Comparison of ENCODE assay signal across 24 cellular contexts in genomic region chr5:144114571-144114970, GRCh38. TPM values are rescaled to one million over a fixed set of nuclear protein-coding genes. Genes with fewer than 3 reads are reported as not detected.
"Had no signal": no experiment of that assay in that cellular context is flagged by ENCODE, and none has a peak within 500 bp of the region (broad histone marks: within the 10 kb centered on the region; RNA-seq: fewer than 3 reads in every experiment).

No MANE protein-coding gene starts in this region.

- H3K9me3 ChIP-seq: colonic mucosa, esophagus muscularis mucosa, esophagus squamous epithelium, gastrocnemius medialis, gastroesophageal sphincter had no signal

- H3K27ac ChIP-seq: colonic mucosa, coronary artery, dorsolateral prefrontal cortex, epithelial cell of prostate, esophagus muscularis mucosa, esophagus squamous epithelium, foreskin keratinocyte, gastrocnemius medialis, gastroesophageal sphincter, heart left ventricle, heart right ventricle had no signal

- H3K4me3 ChIP-seq: colonic mucosa, coronary artery, dorsolateral prefrontal cortex, esophagus muscularis mucosa, esophagus squamous epithelium, gastrocnemius medialis, gastroesophageal sphincter, heart left ventricle, heart right ventricle had no signal

- DNase-seq: colonic mucosa; cortex of kidney; dermis blood vessel endothelial cell; dorsolateral prefrontal cortex; effector CD4-positive, alpha-beta T cell; effector CD8-positive, alpha-beta T cell; effector memory CD4-positive, alpha-beta T cell; effector memory CD8-positive, alpha-beta T cell; endodermal cell; erythroblast; esophagus squamous epithelium; foreskin fibroblast; foreskin keratinocyte; foreskin melanocyte; gastrocnemius medialis; glutamatergic neuron; head of caudate nucleus; heart left ventricle; heart right ventricle had no signal

- H3K36me3 ChIP-seq: colonic mucosa, esophagus muscularis mucosa, esophagus squamous epithelium, gastrocnemius medialis, gastroesophageal sphincter, heart left ventricle, heart right ventricle had no signal

- ATAC-seq: effector memory CD8-positive, alpha-beta T cell; esophagus mucosa; foreskin keratinocyte; gastrocnemius medialis; gastroesophageal sphincter; heart left ventricle; heart right ventricle had no signal

- H3K4me1 ChIP-seq: colonic mucosa, esophagus muscularis mucosa, esophagus squamous epithelium, foreskin keratinocyte, gastrocnemius medialis, gastroesophageal sphincter had no signal

- H3K27me3 ChIP-seq: colonic mucosa, dorsolateral prefrontal cortex, esophagus muscularis mucosa, esophagus squamous epithelium, foreskin keratinocyte, gastrocnemius medialis, gastroesophageal sphincter, heart left ventricle, heart right ventricle had no signal

RNA-seq across cellular contexts. Expression of gene KCTD16, which starts 56.1 kb away (rescaled TPM):
- total RNA-seq: esophagus mucosa, esophagus squamous epithelium had no signal
